ENCODE assay signal across 8 cellular contexts in the genomic region with DNA sequence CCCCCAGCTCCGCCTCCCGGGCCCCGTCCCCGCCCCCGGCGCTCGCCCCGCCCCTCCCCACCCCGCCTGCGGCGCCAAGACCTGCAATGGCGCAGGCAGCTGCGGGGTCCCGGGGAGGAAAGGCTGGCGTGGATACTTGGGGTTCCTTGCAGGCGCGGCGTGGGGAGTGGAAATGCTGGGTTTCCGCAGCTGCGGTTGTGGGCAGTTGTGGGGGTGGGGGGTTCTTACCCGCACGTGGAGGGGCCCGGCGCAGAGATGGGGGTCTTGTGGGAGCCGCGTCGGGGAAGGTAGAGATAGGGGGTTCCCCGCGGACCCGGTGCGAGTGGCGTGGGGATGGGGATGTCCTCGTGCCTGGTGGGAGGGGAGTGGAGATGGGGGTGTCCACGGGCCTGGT. TPM values are rescaled to one million over a fixed set of nuclear protein-coding genes. Genes with fewer than 3 reads are reported as not detected.
DNase-seq lines count a peak whose midpoint lies in the region; ATAC-seq and TF ChIP-seq lines count a peak whose summit lies in the region.

No MANE protein-coding gene starts in this region.

- TF ChIP-seq POLR2A in GM18526 (IDR thresholded peaks at IDR 0.05; ENCODE audit: extremely low read depth, insufficient read length): peak; percentile 47
- no peak for TF ChIP-seq POLR2A in prostate gland (IDR thresholded peaks at IDR 0.05)

- intact Hi-C loops in prostate gland (cut with DNase I): loop anchor here (2.0 to 10.0 kb wide), 4 partner anchors 61 to 1171 kb away; partner anchors contain the start of genes AKAP17A and SLC25A6

- peak; percentile 13 for ATAC-seq in HG02852 (IDR thresholded peaks at IDR 0.05; ENCODE audit: unreplicated experiment)

- H3K79me2 ChIP-seq in fibroblast of lung (ENCODE audit: control insufficient read depth, insufficient read depth, low read length): peaks cover 18% of the 10 kb centered on the region

- TF ChIP-seq CTCF in VCaP (conservative IDR thresholded peaks at IDR 0.05): no peak
- TF ChIP-seq CTCF in fibroblast of lung (conservative IDR thresholded peaks at IDR 0.05 in 1 of 2, IDR thresholded peaks at IDR 0.05 in 1 of 2; ENCODE audit: low read depth in 1 of 2, low read length in 2 of 2): no peak
- no peak for TF ChIP-seq CTCF in prostate gland (IDR thresholded peaks at IDR 0.05)

- peak overlapping the region; percentile 54 for H3K4me2 ChIP-seq in fibroblast of lung (ENCODE audit: extremely low read depth, insufficient read depth, low read length)

- no peaks in the 10 kb centered on the region for H3K9me3 ChIP-seq in fibroblast of lung (ENCODE audit: control insufficient read depth, insufficient read depth, low read depth, low read length)
- H3K9me3 ChIP-seq in prostate gland: no peaks in the 10 kb centered on the region

- peak overlapping the region; percentile 84 for H2AFZ ChIP-seq in fibroblast of lung (ENCODE audit: low read length)

- H3K36me3 ChIP-seq in fibroblast of lung (ENCODE audit: control insufficient read depth, insufficient read depth, low read length): no peaks in the 10 kb centered on the region
- no peaks in the 10 kb centered on the region for H3K36me3 ChIP-seq in prostate gland

- DNase-seq in fibroblast of lung (ENCODE audit: low read depth in 2 of 2) (no peak), prostate gland (ENCODE audit: low spot score) (no peak), NCI-H526 (lab: John Stamatoyannopoulos, UW) (no peak), DMS 273 (lab: John Stamatoyannopoulos, UW; ENCODE audit: unreplicated experiment) (no peak), Ammon's horn (ENCODE audit: low spot score) (no peak)

- H3K27ac ChIP-seq in VCaP: peak overlapping the region; percentile 59
- H3K27ac ChIP-seq in fibroblast of lung (ENCODE audit: insufficient read depth, low read length): no peak overlapping the region
- H3K27ac ChIP-seq in prostate gland: peak overlapping the region; percentile 75 to 89

- no peaks in the 10 kb centered on the region for H4K20me1 ChIP-seq in fibroblast of lung (ENCODE audit: control insufficient read depth, extremely low read depth, insufficient read depth, low read length)

- H3K27me3 ChIP-seq in fibroblast of lung (ENCODE audit: control insufficient read depth, insufficient read depth, low read length) (no peaks in the 10 kb centered on the region), prostate gland (replicated peaks; ENCODE audit: insufficient read depth) (no peaks in the 10 kb centered on the region)

- peak overlapping the region; percentile 50 for H3K9ac ChIP-seq in fibroblast of lung (ENCODE audit: insufficient read depth, low read length)

- no peaks in the 10 kb centered on the region for H3K4me1 ChIP-seq in fibroblast of lung (ENCODE audit: control insufficient read depth, extremely low read depth, insufficient read depth, low read length)
- H3K4me1 ChIP-seq in prostate gland (replicated peaks): peaks cover 9% of the 10 kb centered on the region

- 3% methylated on average over 26 of the region's 34 CpGs for WGBS in prostate gland

- H3K4me3 ChIP-seq in fibroblast of lung (replicated peaks in 1 of 4; ENCODE audit: control extremely low read depth in 1 of 4, insufficient read depth in 1 of 4, low read depth in 3 of 4, low read length in 4 of 4) (peak overlapping the region; percentile 47 to 70 (median 48)), prostate gland (peak overlapping the region; percentile 38 to 62)

RNA-seq across cellular contexts. Expression of gene ASMTL, which starts 0.7 kb away (rescaled TPM):
- total RNA-seq in fibroblast of lung (11.0 and 12.9 TPM in 2 replicates), prostate gland (10 to 100 TPM; 43.1 to 44.2 TPM)
- polyA plus RNA-seq in fibroblast of lung: 17.7 and 19.8 TPM in 2 replicates
- polyA plus RNA-seq in fibroblast of lung (2012): 29.7 and 31.9 TPM in 2 replicates
- polyA minus RNA-seq in fibroblast of lung (ENCODE audit: low replicate concordance): 21.6 and 21.9 TPM in 2 replicates
